In genomic region chr1:66526991-66527390, GRCh38 we compare ENCODE assay signal across 19 cellular contexts. TPM values are rescaled to one million over a fixed set of nuclear protein-coding genes. Genes with fewer than 3 reads are reported as not detected.
"Had no signal": no experiment of that assay in that cellular context is flagged by ENCODE, and none has a peak within 500 bp of the region (broad histone marks: within the 10 kb centered on the region; RNA-seq: fewer than 3 reads in every experiment).

No MANE protein-coding gene starts in this region.

- H3K36me3 ChIP-seq: gastrocnemius medialis, heart right ventricle, sigmoid colon, stomach, thoracic aorta, transverse colon had no signal

- H3K4me1 ChIP-seq: gastrocnemius medialis, sigmoid colon, stomach, transverse colon had no signal

- H3K4me3 ChIP-seq: coronary artery, gastrocnemius medialis, heart right ventricle, sigmoid colon, skin epidermis, stomach, thoracic aorta, transverse colon had no signal

- H3K27me3 ChIP-seq: heart right ventricle, sigmoid colon, stomach had no signal

- H3K36me3 Mint-ChIP-seq: naive thymus-derived CD4-positive, alpha-beta T cell had no signal

- H3K27ac Mint-ChIP-seq: endodermal cell; naive thymus-derived CD4-positive, alpha-beta T cell; nephron progenitor cell had no signal

- H3K9me3 Mint-ChIP-seq: nephron progenitor cell had no signal

- H3K9me3 ChIP-seq: gastrocnemius medialis, heart right ventricle, sigmoid colon, stomach, thoracic aorta, transverse colon had no signal

- H3K4me1 Mint-ChIP-seq: endodermal cell, nephron progenitor cell had no signal

- H3K4me3 Mint-ChIP-seq: endodermal cell; naive thymus-derived CD4-positive, alpha-beta T cell; nephron progenitor cell had no signal

- DNase-seq: effector CD4-positive, alpha-beta T cell; endodermal cell; gastrocnemius medialis; heart right ventricle; hypothalamus; kidney glomerular epithelial cell; mesendoderm; naive thymus-derived CD4-positive, alpha-beta T cell; nephron progenitor cell; posterior cingulate gyrus; sigmoid colon; stimulated activated CD4-positive, alpha-beta T cell treated with anti-CD3 and anti-CD28 coated beads, Interleukin-2, amount 100 ng/mL, for 24 hours; stimulated activated naive CD4-positive, alpha-beta T cell; stomach; substantia nigra; transverse colon had no signal

- ATAC-seq: gastrocnemius medialis; naive thymus-derived CD4-positive, alpha-beta T cell had no signal

- H3K27ac ChIP-seq: coronary artery, gastrocnemius medialis, heart right ventricle, sigmoid colon, skin epidermis, stomach, thoracic aorta, transverse colon had no signal

RNA-seq across cellular contexts. Expression of gene SGIP1, which starts 7.0 kb away (rescaled TPM):
- total RNA-seq: naive thymus-derived CD4-positive, alpha-beta T cell had no signal
